ENCODE assay signal across 19 cellular contexts in the genomic region with DNA sequence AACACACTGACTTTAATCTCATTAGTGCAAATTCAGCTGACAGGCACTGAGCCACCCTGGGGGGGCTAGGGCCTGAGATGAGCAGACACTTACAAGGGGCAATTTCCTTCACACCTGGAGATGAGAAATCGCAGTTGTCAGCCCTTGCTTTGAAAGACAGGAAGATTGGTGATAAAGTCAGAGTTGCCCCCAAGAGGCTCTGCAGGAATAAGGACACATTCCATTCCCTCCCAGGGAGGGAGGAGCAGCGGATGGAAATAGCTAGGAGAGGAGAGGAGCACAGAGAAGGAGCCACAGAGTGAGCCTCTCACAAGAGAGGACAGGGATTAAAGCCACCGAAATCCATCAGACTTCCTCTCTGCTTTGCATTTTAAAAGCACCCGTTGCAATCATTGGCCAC.
"Had no signal": no experiment of that assay in that cellular context is flagged by ENCODE, and none has a peak within 500 bp of the region (broad histone marks: within the 10 kb centered on the region; RNA-seq: fewer than 3 reads in every experiment).

No MANE protein-coding gene starts in this region.

- DNase-seq: activated CD4-positive, alpha-beta T cell treated with anti-CD3 and anti-CD28 coated beads, Interleukin-2, amount 10 ng/mL, durations not matched to agents 7 days and 5 days; activated CD8-positive, alpha-beta T cell treated with anti-CD3 and anti-CD28 coated beads, Interleukin-2, amount 10 ng/mL, durations not matched to agents 7 days and 5 days; activated naive CD4-positive, alpha-beta T cell treated with anti-CD3 and anti-CD28 coated beads for 36 hours; activated T-cell treated with anti-CD3 and anti-CD28 coated beads, Interleukin-2, amount 50 U/mL, for 4 hours; body of pancreas; caudate nucleus; erythroblast; heart left ventricle; left lung; midbrain; stimulated activated CD4-positive, alpha-beta T cell treated with anti-CD3 and anti-CD28 coated beads, Interleukin-12 subunit alpha, Interleukin-12 subunit beta, amount 100 ng/mL, for 4 hours; stimulated activated CD4-positive, alpha-beta T cell treated with anti-CD3 and anti-CD28 coated beads, Interleukin-1b, Interleukin-23, amount 100 ng/mL, for 48 hours; stimulated activated CD8-positive, alpha-beta memory T cell treated with anti-CD3 and anti-CD28 coated beads, Interleukin-4, amount 100 ng/mL, for 48 hours; stimulated activated naive CD4-positive, alpha-beta T cell had no signal

- H3K36me3 ChIP-seq: heart left ventricle, left lung, right atrium auricular region had no signal

- H3K4me1 ChIP-seq: heart left ventricle, left lung, right atrium auricular region had no signal

- H3K27me3 ChIP-seq: body of pancreas, left lung, right atrium auricular region had no signal

- H3K9me3 Mint-ChIP-seq: activated CD4-positive, alpha-beta T cell treated with anti-CD3 and anti-CD28 coated beads, Interleukin-2, amount 10 ng/mL, durations not matched to agents 7 days and 5 days; activated naive CD4-positive, alpha-beta T cell treated with anti-CD3 and anti-CD28 coated beads for 36 hours; activated T-cell treated with anti-CD3 and anti-CD28 coated beads, Interleukin-2, amount 50 U/mL, for 4 hours; T-helper 1 cell treated with Interleukin-12 subunit alpha and Interleukin-12 subunit beta and Interleukin-4 antibody, amounts not matched to agents 30 μg/mL and 1 μg/mL, for 36 hours had no signal

- H3K4me3 ChIP-seq: body of pancreas, heart left ventricle, left lung, right atrium auricular region had no signal

- H3K4me3 Mint-ChIP-seq: activated CD4-positive, alpha-beta T cell treated with anti-CD3 and anti-CD28 coated beads, Interleukin-2, amount 10 ng/mL, durations not matched to agents 7 days and 5 days; activated CD8-positive, alpha-beta T cell treated with anti-CD3 and anti-CD28 coated beads, Interleukin-2, amount 10 ng/mL, durations not matched to agents 7 days and 5 days; activated naive CD4-positive, alpha-beta T cell treated with anti-CD3 and anti-CD28 coated beads for 36 hours; activated T-cell treated with anti-CD3 and anti-CD28 coated beads, Interleukin-2, amount 50 U/mL, for 4 hours; nephron; T-helper 1 cell treated with Interleukin-12 subunit alpha and Interleukin-12 subunit beta and Interleukin-4 antibody, amounts not matched to agents 30 μg/mL and 1 μg/mL, for 36 hours had no signal

- H3K27ac Mint-ChIP-seq: activated CD4-positive, alpha-beta T cell treated with anti-CD3 and anti-CD28 coated beads, Interleukin-2, amount 10 ng/mL, durations not matched to agents 7 days and 5 days; activated CD8-positive, alpha-beta T cell treated with anti-CD3 and anti-CD28 coated beads, Interleukin-2, amount 10 ng/mL, durations not matched to agents 7 days and 5 days; activated naive CD4-positive, alpha-beta T cell treated with anti-CD3 and anti-CD28 coated beads for 36 hours; nephron; progenitor cell of endocrine pancreas; T-helper 1 cell treated with Interleukin-12 subunit alpha and Interleukin-12 subunit beta and Interleukin-4 antibody, amounts not matched to agents 30 μg/mL and 1 μg/mL, for 36 hours had no signal

- H3K27ac ChIP-seq: body of pancreas, heart left ventricle, left lung, right atrium auricular region had no signal

- ATAC-seq: activated CD4-positive, CD25-positive, alpha-beta regulatory T cell treated with anti-CD3 and anti-CD28 coated beads, Interleukin-2, amount 50 U/mL, for 24 hours; activated CD8-positive, alpha-beta T cell treated with anti-CD3 and anti-CD28 coated beads, Interleukin-2, amount 10 ng/mL, durations not matched to agents 7 days and 5 days; activated T-cell treated with anti-CD3 and anti-CD28 coated beads, Interleukin-2, amount 50 U/mL, for 4 hours; body of pancreas; heart left ventricle; left lung had no signal

- H3K9me3 ChIP-seq: body of pancreas, heart left ventricle, left lung, right atrium auricular region had no signal

- H3K4me1 Mint-ChIP-seq: activated CD4-positive, alpha-beta T cell treated with anti-CD3 and anti-CD28 coated beads, Interleukin-2, amount 10 ng/mL, durations not matched to agents 7 days and 5 days had no signal

- H3K27me3 Mint-ChIP-seq: activated CD4-positive, alpha-beta T cell treated with anti-CD3 and anti-CD28 coated beads, Interleukin-2, amount 10 ng/mL, durations not matched to agents 7 days and 5 days had no signal
